In the genomic region with DNA sequence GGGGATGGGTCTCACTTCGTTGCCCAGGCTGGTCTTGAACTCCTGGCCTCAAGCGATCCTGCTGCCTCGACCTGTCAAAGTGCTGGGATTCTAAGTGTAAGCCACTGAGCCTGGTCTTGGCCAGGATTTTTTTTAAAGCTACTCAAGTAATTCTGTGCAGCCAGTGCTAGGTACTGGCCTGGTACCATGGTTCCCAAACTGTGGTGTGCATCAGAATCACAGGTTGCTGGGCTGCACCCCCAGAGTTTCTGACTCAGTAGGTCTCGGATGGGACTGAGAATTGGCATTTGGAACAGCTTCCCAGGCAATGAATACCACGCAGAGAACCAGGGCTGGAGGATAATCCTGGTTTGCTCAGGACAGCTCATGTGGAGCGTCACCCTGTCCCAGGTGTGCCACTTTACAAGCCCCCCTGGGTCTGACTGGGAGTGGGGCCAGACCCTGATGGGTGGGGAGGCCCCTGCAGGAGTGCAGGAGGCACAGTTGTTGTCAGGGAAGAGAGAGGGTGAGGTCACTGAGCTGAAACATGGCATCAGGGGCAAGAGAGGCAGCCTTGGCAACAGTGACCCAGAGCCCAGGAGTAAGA, we compare ENCODE assay signal across 1 cellular context.
TF ChIP-seq lines count a peak whose summit lies in the region.

No MANE protein-coding gene starts in this region.

TF ChIP-seq in HCT116, 20 proteins besides CTCF, POLR2A, EP300 and RAD21 (continued from another document):
- TF ChIP-seq YY1 (IDR thresholded peaks at IDR 0.05; ENCODE audit: extremely low read depth, insufficient replicate concordance, low read depth, low read length) (no peak), ZFX (IDR thresholded peaks at IDR 0.05) (no peak), EZH2phosphoT487 (IDR thresholded peaks at IDR 0.05; ENCODE audit: borderline replicate concordance) (no peak), TCF7L2 (IDR thresholded peaks at IDR 0.05; ENCODE audit: borderline replicate concordance, extremely low read depth, insufficient read depth, insufficient read length) (no peak), EGR1 (IDR thresholded peaks at IDR 0.05; ENCODE audit: low read depth) (no peak), CEBPB (IDR thresholded peaks at IDR 0.05; ENCODE audit: low read depth) (no peak), ZBTB33 (IDR thresholded peaks at IDR 0.05; ENCODE audit: extremely low read depth, insufficient replicate concordance, low read length) (no peak), POLR2AphosphoS5 (IDR thresholded peaks at IDR 0.05; ENCODE audit: low read depth, low read length) (no peak), SIN3A (IDR thresholded peaks at IDR 0.05; ENCODE audit: low read depth) (no peak), FOSL1 (IDR thresholded peaks at IDR 0.05; ENCODE audit: low read depth) (no peak), JUND (IDR thresholded peaks at IDR 0.05) (no peak)
